8 cellular contexts compared by ENCODE assay signal in the genomic region with DNA sequence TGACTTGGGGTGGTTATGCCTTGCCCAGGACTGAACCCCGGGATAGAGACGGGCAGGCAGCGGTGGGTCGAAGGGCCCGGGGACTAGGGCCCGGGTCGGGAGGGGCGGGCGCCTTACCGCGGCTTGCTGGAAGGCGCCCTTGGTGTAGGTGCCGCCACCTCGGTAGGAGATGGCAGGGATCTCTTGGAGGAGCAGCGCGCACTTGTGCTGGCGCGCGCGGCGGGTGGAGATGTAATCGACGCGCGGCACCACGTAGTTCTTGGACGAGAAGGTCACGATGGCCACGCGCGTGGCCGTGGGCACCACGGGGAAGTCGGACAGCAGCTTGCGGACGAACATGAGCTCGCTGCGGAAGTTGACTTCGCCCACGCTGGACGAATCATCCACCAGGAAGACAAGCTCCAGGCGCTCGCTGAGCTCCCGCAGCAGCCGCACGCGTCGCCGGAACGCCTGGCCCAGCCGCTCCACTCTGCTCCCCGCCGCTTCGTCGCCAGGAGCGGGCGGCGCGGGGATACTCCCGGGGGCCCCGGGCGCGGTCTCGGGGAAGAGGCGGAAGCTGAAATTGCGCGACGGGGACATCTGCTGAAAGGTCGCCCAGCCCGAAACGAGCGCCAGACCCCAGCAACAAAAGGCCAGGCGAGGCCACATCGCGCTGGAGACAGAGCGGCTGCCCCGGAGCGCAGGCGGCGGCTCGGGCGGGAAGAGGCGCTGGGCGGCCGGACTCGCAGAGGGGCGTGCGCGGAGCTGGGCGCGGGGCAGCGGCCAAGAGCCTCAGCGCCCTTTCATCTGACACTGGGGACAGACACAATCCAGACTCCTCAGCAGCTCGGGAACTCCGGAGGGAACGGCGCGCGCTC.
DNase-seq lines count a peak whose midpoint lies in the region; ATAC-seq, FAIRE-seq and TF ChIP-seq lines count a peak whose summit lies in the region.

Gene SVEP1, minus strand, starts transcription at position 846 of the 857 bp plus-strand sequence. Its CDS starts 198 bp downstream, at position 648.

- peaks cover 12% of the 10 kb centered on the region for H3K4me1 ChIP-seq in neuron (ENCODE audit: insufficient read depth, low read length)

- DNase-seq in HCEC 1CT (peak; percentile 67), globus pallidus (ENCODE audit: low spot score) (peak; percentile 58), urothelium cell line (ENCODE audit: low spot score) (no peak), SW 1271 (lab: John Stamatoyannopoulos, UW) (no peak), GF-D8 (lab: John Stamatoyannopoulos, UW) (no peak)

- no peaks in the 10 kb centered on the region for H3K36me3 ChIP-seq in neuron (ENCODE audit: insufficient read depth, low read length)

- TF ChIP-seq CTCF in WI38 (IDR thresholded peaks at IDR 0.05; ENCODE audit: low read depth, low read length), result no peak

- H3K9me3 ChIP-seq in neuron (ENCODE audit: low read length), result no peaks in the 10 kb centered on the region

- FAIRE-seq in urothelium cell line (lab: Jason Lieb, UNC), result no peak

- peaks cover 23% of the 10 kb centered on the region for H3K27me3 ChIP-seq in neuron (ENCODE audit: insufficient read depth, low read length)

- H3K4me3 ChIP-seq in WI38 (ENCODE audit: low read depth, low read length) (peak within 1 kb of the TSS; percentile 91), neuron (ENCODE audit: low read length) (peak within 1 kb of the TSS; percentile 62)

- no peak for ATAC-seq in HG02588 (IDR thresholded peaks at IDR 0.05; ENCODE audit: unreplicated experiment)

- H2AFZ ChIP-seq in neuron (ENCODE audit: low read depth, low read length), result peak within 1 kb of the TSS; percentile 99

Comparison
In these comparisons a context has a peak if more than half of its experiments do, and no peak if none do; other contexts are left out.
1. DNase-seq: peak in HCEC 1CT (single experiment) and globus pallidus (single experiment); none in urothelium cell line (single experiment), SW 1271 (0 of 2) and GF-D8 (single experiment).